9 cellular contexts compared by ENCODE assay signal in the genomic region with DNA sequence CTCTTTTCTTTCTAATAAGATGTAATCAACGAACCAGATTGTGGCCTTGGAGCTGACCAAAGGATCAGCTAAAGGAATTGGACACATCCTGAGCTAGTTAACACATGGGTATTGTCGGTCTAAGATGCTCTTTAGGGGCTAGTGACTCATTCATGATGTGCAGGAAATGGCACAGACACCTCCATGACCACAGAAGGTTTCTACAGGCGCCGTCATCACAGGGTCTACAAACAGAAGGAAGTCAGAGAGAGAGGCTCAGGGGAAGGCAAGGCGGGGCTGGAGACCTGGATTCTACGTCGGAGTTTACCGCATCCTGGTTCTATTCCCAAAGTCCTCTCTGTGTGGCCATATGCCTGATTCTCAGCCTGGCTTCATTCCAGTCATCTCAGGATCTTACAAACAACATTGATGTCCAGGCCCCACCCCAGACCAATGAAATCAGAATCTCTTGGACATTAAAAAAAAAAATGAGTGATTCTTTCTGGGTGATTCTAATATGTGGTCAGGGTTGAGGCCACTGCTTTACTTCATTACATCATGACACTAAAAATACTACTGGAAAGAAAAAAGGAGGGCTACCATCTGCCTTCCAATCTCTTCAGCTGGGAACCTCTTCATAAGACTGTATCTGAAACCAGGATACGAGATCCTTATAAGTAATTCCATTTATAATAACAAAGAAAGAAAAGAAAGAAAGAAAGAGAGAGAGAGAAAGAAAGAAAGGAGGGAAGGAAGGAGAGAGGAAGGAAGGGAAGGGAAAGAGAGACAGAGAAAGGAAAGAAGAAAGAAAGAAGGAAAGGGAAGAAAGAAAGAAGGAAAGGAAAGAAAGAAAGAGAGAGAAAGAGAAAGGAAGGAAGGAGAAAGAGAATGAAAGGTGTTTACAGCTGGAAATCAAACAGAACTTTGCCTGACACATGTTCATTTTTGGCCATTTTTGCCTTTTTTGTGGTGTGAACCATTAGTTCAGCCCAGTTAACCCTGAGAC. TPM values are rescaled to one million over a fixed set of nuclear protein-coding genes. Genes with fewer than 3 reads are reported as not detected.
DNase-seq lines count a peak whose midpoint lies in the region; ATAC-seq and TF ChIP-seq lines count a peak whose summit lies in the region.
"Had no signal": no experiment of that assay in that cellular context is flagged by ENCODE, and none has a peak within 500 bp of the region (broad histone marks: within the 10 kb centered on the region; RNA-seq: fewer than 3 reads in every experiment).

No MANE protein-coding gene starts in this region.

- H3K4me3 Mint-ChIP-seq in activated CD4-positive, alpha-beta T cell treated with anti-CD3 and anti-CD28 coated beads for 36 hours: peak overlapping the region; percentile 48
- H3K4me3 Mint-ChIP-seq: activated B cell treated with CpG ODN at 0.5 μM for 24 hours had no signal

- in situ Hi-C loops in gastrocnemius medialis (cut with MboI; ENCODE audit: low sequenced_read_pairs in 4 of 4): no loop called here

- peak; percentile 84 for DNase-seq in activated CD4-positive, alpha-beta T cell treated with anti-CD3 and anti-CD28 coated beads for 36 hours
- DNase-seq in epithelial cell of esophagus (ENCODE audit: low read depth) (peak; percentile 88), lower lobe of right lung (no peak), HUDEP-2 (lab: John Stamatoyannopoulos, UW; ENCODE audit: unreplicated experiment in 76 of 76) (no peak), gastrocnemius medialis (no peak)
- DNase-seq in stimulated activated CD8-positive, alpha-beta memory T cell treated with anti-CD3 and anti-CD28 coated beads, Interleukin-15, amount 100 ng/mL, for 4 hours (ENCODE audit: low read depth in 2 of 2): peak; percentile 11 to 33
- DNase-seq: activated B cell treated with CpG ODN at 0.5 μM for 24 hours had no signal

- H3K4me1 ChIP-seq in lower lobe of right lung (peaks cover 22% of the 10 kb centered on the region), gastrocnemius medialis (no peaks in the 10 kb centered on the region)

- no peak for TF ChIP-seq POLR2A in gastrocnemius medialis (IDR thresholded peaks at IDR 0.05)

- TF ChIP-seq CTCF in epithelial cell of esophagus (IDR thresholded peaks at IDR 0.05; ENCODE audit: insufficient read depth, low read depth, low read length, missing control alignments): no peak
- TF ChIP-seq CTCF in lower lobe of right lung (IDR thresholded peaks at IDR 0.05): no peak
- no peak for TF ChIP-seq CTCF in gastrocnemius medialis (IDR thresholded peaks at IDR 0.05 in 4 of 5, conservative IDR thresholded peaks at IDR 0.05 in 1 of 5)

- CTCF ChIA-PET in activated CD4-positive, alpha-beta T cell treated with anti-CD3 and anti-CD28 coated beads for 36 hours (lab: Charles Lee): interaction anchor here (0.6 to 2.5 kb wide), 6 partner anchors 10 to 572 kb away, joined by 3 to 10 read pairs (median 6); no protein-coding TSS in a partner anchor

- H3K4me3 ChIP-seq in epithelial cell of esophagus (ENCODE audit: low read length) (no peak overlapping the region), lower lobe of right lung (no peak overlapping the region), gastrocnemius medialis (no peak overlapping the region)

- peaks cover 38% of the 10 kb centered on the region for H3K4me1 Mint-ChIP-seq in activated CD4-positive, alpha-beta T cell treated with anti-CD3 and anti-CD28 coated beads for 36 hours
- H3K4me1 Mint-ChIP-seq: activated B cell treated with CpG ODN at 0.5 μM for 24 hours had no signal

- H3K27ac Mint-ChIP-seq in activated CD4-positive, alpha-beta T cell treated with anti-CD3 and anti-CD28 coated beads for 36 hours: peak overlapping the region; percentile 86
- H3K27ac Mint-ChIP-seq: activated B cell treated with CpG ODN at 0.5 μM for 24 hours had no signal

- H3K27me3 Mint-ChIP-seq in activated CD4-positive, alpha-beta T cell treated with anti-CD3 and anti-CD28 coated beads for 36 hours: peaks cover 15% of the 10 kb centered on the region

- H3K36me3 ChIP-seq in lower lobe of right lung: no peaks in the 10 kb centered on the region
- H3K36me3 ChIP-seq in gastrocnemius medialis: no peaks in the 10 kb centered on the region

- peak; percentile 83 for ATAC-seq in GM19043 (IDR thresholded peaks at IDR 0.05; ENCODE audit: low read depth, unreplicated experiment)
- peak; percentile 78 for ATAC-seq in HG03175 (IDR thresholded peaks at IDR 0.05; ENCODE audit: unreplicated experiment)
- ATAC-seq in activated CD4-positive, alpha-beta T cell treated with anti-CD3 and anti-CD28 coated beads for 36 hours: peak; percentile 94
- ATAC-seq in lower lobe of right lung: no peak
- no peak for ATAC-seq in gastrocnemius medialis

- intact Hi-C loops in activated CD4-positive, alpha-beta T cell treated with anti-CD3 and anti-CD28 coated beads for 36 hours (cut with DNase I, micrococcal nuclease): loop anchor here (1.0 to 5.0 kb wide), 6 partner anchors 23 to 681 kb away; no protein-coding TSS in a partner anchor
- intact Hi-C loops in lower lobe of right lung (cut with DNase I): no loop called here
- intact Hi-C loops in gastrocnemius medialis (cut with DNase I; ENCODE audit: low total_unique reads): no loop called here

- H3K27ac ChIP-seq in lower lobe of right lung: no peak overlapping the region
- H3K27ac ChIP-seq in gastrocnemius medialis: no peak overlapping the region

- no peaks in the 10 kb centered on the region for H3K36me3 Mint-ChIP-seq in activated CD4-positive, alpha-beta T cell treated with anti-CD3 and anti-CD28 coated beads for 36 hours (ENCODE audit: low read depth)

- H3K9me3 Mint-ChIP-seq in activated CD4-positive, alpha-beta T cell treated with anti-CD3 and anti-CD28 coated beads for 36 hours (ENCODE audit: low read depth): no peaks in the 10 kb centered on the region

- no peaks in the 10 kb centered on the region for H3K27me3 ChIP-seq in lower lobe of right lung (ENCODE audit: low read depth)
- H3K27me3 ChIP-seq in gastrocnemius medialis: no peaks in the 10 kb centered on the region

- H3K9me3 ChIP-seq in lower lobe of right lung (no peaks in the 10 kb centered on the region), gastrocnemius medialis (no peaks in the 10 kb centered on the region)

- POLR2A ChIA-PET in activated CD4-positive, alpha-beta T cell treated with anti-CD3 and anti-CD28 coated beads for 36 hours (lab: Charles Lee): interaction anchor here (0.6 to 0.7 kb wide), 3 partner anchors 49 to 367 kb away, joined by 3 to 9 read pairs (median 4); no protein-coding TSS in a partner anchor

RNA-seq across cellular contexts. Expression of a gene that starts 11.6 kb away (rescaled TPM):
- under 1 TPM; 0.12 to 0.14 TPM for total RNA-seq in activated CD4-positive, alpha-beta T cell treated with anti-CD3 and anti-CD28 coated beads for 36 hours
- total RNA-seq in lower lobe of right lung: 62.7 TPM
- total RNA-seq in gastrocnemius medialis: 1 to 10 TPM in 1 of 4 donors, under 1 TPM in 3; 0.24 to 1.5 (median 0.37) TPM
- total RNA-seq: activated B cell treated with CpG ODN at 0.5 μM for 24 hours had no signal

Comparison
In these comparisons a context has a peak if more than half of its experiments do, and no peak if none do; other contexts are left out.
1. ATAC-seq: peak in GM19043 (single experiment), HG03175 (single experiment) and activated CD4-positive, alpha-beta T cell treated with anti-CD3 and anti-CD28 coated beads for 36 hours (single experiment); none in lower lobe of right lung (0 of 2) and gastrocnemius medialis (0 of 2).
2. DNase-seq: peak in activated CD4-positive, alpha-beta T cell treated with anti-CD3 and anti-CD28 coated beads for 36 hours (single experiment), epithelial cell of esophagus (single experiment) and stimulated activated CD8-positive, alpha-beta memory T cell treated with anti-CD3 and anti-CD28 coated beads, Interleukin-15, amount 100 ng/mL, for 4 hours (2 of 2); none in lower lobe of right lung (single experiment), HUDEP-2 (0 of 76) and gastrocnemius medialis (0 of 2).
3. RNA of a gene that starts 11.6 kb away (total RNA-seq): 62.7 TPM in lower lobe of right lung (single experiment); 0.24 to 1.5 TPM in gastrocnemius medialis and 0.12 to 0.14 TPM in activated CD4-positive, alpha-beta T cell treated with anti-CD3 and anti-CD28 coated beads for 36 hours; every median in the first group is over 10 times any median in the second.
4. intact Hi-C loops: an anchor here in activated CD4-positive, alpha-beta T cell treated with anti-CD3 and anti-CD28 coated beads for 36 hours (1.0 to 5.0 kb wide); none called in lower lobe of right lung and gastrocnemius medialis.